Comparison of ENCODE assay signal across 27 cellular contexts in genomic region chr4:41458689-41459088, GRCh38.
DNase-seq lines count a peak whose midpoint lies in the region; ATAC-seq, FAIRE-seq and TF ChIP-seq lines count a peak whose summit lies in the region.
"Had no signal": no experiment of that assay in that cellular context is flagged by ENCODE, and none has a peak within 500 bp of the region (broad histone marks: within the 10 kb centered on the region; RNA-seq: fewer than 3 reads in every experiment).

No MANE protein-coding gene starts in this region.

- H3K36me3 Mint-ChIP-seq in endothelial cell (ENCODE audit: low read depth, unreplicated experiment): peaks cover 17% of the 10 kb centered on the region
- no peaks in the 10 kb centered on the region for H3K36me3 Mint-ChIP-seq in activated CD8-positive, alpha-beta T cell treated with anti-CD3 and anti-CD28 coated beads, Interleukin-2, amount 10 ng/mL, durations not matched to agents 7 days and 5 days (ENCODE audit: low read depth)
- H3K36me3 Mint-ChIP-seq: CD8-positive, alpha-beta T cell had no signal

- no peak overlapping the region for H3K4me3 ChIP-seq in A549
- H3K4me3 ChIP-seq: BLaER1 treated with 17β-estradiol and CSF1 and Interleukin-3, amounts not matched to agents 10 nM and 100 nM had no signal

- TF ChIP-seq EP300 in A549 (IDR thresholded peaks at IDR 0.05): no peak

- no peaks in the 10 kb centered on the region for H3K9me3 ChIP-seq in A549
- H3K9me3 ChIP-seq: Caco-2 had no signal

- H3K4me3 Mint-ChIP-seq in endothelial cell (ENCODE audit: unreplicated experiment): no peak overlapping the region
- H3K4me3 Mint-ChIP-seq in activated CD8-positive, alpha-beta T cell treated with anti-CD3 and anti-CD28 coated beads, Interleukin-2, amount 10 ng/mL, durations not matched to agents 7 days and 5 days: no peak overlapping the region
- H3K4me3 Mint-ChIP-seq: CD8-positive, alpha-beta T cell had no signal

- no peak for TF ChIP-seq RAD21 in A549 (conservative IDR thresholded peaks at IDR 0.05 in 1 of 2, IDR thresholded peaks at IDR 0.05 in 1 of 2)

- TF ChIP-seq CTCF in A549 (IDR thresholded peaks at IDR 0.05) (no peak), endothelial cell (IDR thresholded peaks at IDR 0.05; ENCODE audit: unreplicated experiment) (no peak)

- H3K4me1 ChIP-seq in A549: peaks cover 70% of the 10 kb centered on the region
- H3K4me1 ChIP-seq: Caco-2 had no signal

- no peak for TF ChIP-seq POLR2A in A549 (IDR thresholded peaks at IDR 0.05; ENCODE audit: low read length)

- H3K4me2 ChIP-seq in A549: peak overlapping the region; percentile 43

- H3K4me1 Mint-ChIP-seq in endothelial cell (ENCODE audit: unreplicated experiment): peaks cover 46% of the 10 kb centered on the region
- H3K4me1 Mint-ChIP-seq in activated CD8-positive, alpha-beta T cell treated with anti-CD3 and anti-CD28 coated beads, Interleukin-2, amount 10 ng/mL, durations not matched to agents 7 days and 5 days (ENCODE audit: low read depth): no peaks in the 10 kb centered on the region

- peak overlapping the region; percentile 74 for H3K27ac Mint-ChIP-seq in endothelial cell (ENCODE audit: unreplicated experiment)
- H3K27ac Mint-ChIP-seq in activated CD8-positive, alpha-beta T cell treated with anti-CD3 and anti-CD28 coated beads, Interleukin-2, amount 10 ng/mL, durations not matched to agents 7 days and 5 days: no peak overlapping the region
- H3K27ac Mint-ChIP-seq: CD8-positive, alpha-beta T cell had no signal

- no peak for ATAC-seq in A549
- no peak for ATAC-seq in activated CD8-positive, alpha-beta T cell treated with anti-CD3 and anti-CD28 coated beads, Interleukin-2, amount 10 ng/mL, durations not matched to agents 7 days and 5 days
- ATAC-seq in GM21528 (IDR thresholded peaks at IDR 0.05; ENCODE audit: low FRiP score, unreplicated experiment): no peak
- ATAC-seq: CD8-positive, alpha-beta T cell had no signal

- peak overlapping the region in 1 of 2 experiments; percentile 56; a peak in 4 of 6 replicates for H3K27ac ChIP-seq in A549
- H3K27ac ChIP-seq: BLaER1 treated with 17β-estradiol and CSF1 and Interleukin-3, amounts not matched to agents 10 nM and 100 nM; HL-60 had no signal

- 77% methylated on average over 2 of the region's 2 CpGs for WGBS in A549 (ENCODE audit: missing lambda C conversion rate)

- POLR2A ChIA-PET in A549 (lab: Yijun Ruan, JAX): no interaction called here
- POLR2A ChIA-PET in activated CD8-positive, alpha-beta T cell treated with anti-CD3 and anti-CD28 coated beads, Interleukin-2, amount 10 ng/mL, durations not matched to agents 7 days and 5 days (lab: Charles Lee): no interaction called here

- no peak for DNase-seq in A549 (ENCODE audit: low read depth in 1 of 2, low spot score in 1 of 2)
- DNase-seq in EH (ENCODE audit: low read depth): peak; percentile 24
- no peak for DNase-seq in endothelial cell (ENCODE audit: low spot score)
- DNase-seq in kidney tubule cell (ENCODE audit: low spot score): peak; percentile 39
- no peak for DNase-seq in activated CD8-positive, alpha-beta T cell treated with anti-CD3 and anti-CD28 coated beads, Interleukin-2, amount 10 ng/mL, durations not matched to agents 7 days and 5 days
- DNase-seq in NAMALWA (ENCODE audit: low spot score): no peak
- DNase-seq: AML-193; Caco-2; CD8-positive, alpha-beta T cell; DMS 273 treated with DMSO at 0.1 percent for 48 hours; DMS79; GF-D8; Karpas-422; NCI-H1105; NCI-H1436 treated with DMSO at 0.1 percent for 48 hours; NCI-H187 treated with DMSO at 0.1 percent for 48 hours; NCI-H2107; NCI-H524; NCI-H774; RPMI8226; SHP77 had no signal

- CTCF ChIA-PET in A549 (lab: Yijun Ruan, JAX): no interaction called here
- CTCF ChIA-PET in activated CD8-positive, alpha-beta T cell treated with anti-CD3 and anti-CD28 coated beads, Interleukin-2, amount 10 ng/mL, durations not matched to agents 7 days and 5 days (lab: Charles Lee): no interaction called here

- FAIRE-seq in A549 (lab: Jason Lieb, UNC): no peak
- FAIRE-seq: A204.1, GM12891, H1 had no signal

- H3K9me3 Mint-ChIP-seq in endothelial cell (ENCODE audit: unreplicated experiment): no peaks in the 10 kb centered on the region
- no peaks in the 10 kb centered on the region for H3K9me3 Mint-ChIP-seq in activated CD8-positive, alpha-beta T cell treated with anti-CD3 and anti-CD28 coated beads, Interleukin-2, amount 10 ng/mL, durations not matched to agents 7 days and 5 days (ENCODE audit: insufficient read depth)
- H3K9me3 Mint-ChIP-seq: CD8-positive, alpha-beta T cell had no signal

- no peaks in the 10 kb centered on the region for H3K27me3 Mint-ChIP-seq in endothelial cell (ENCODE audit: unreplicated experiment)
- no peaks in the 10 kb centered on the region for H3K27me3 Mint-ChIP-seq in activated CD8-positive, alpha-beta T cell treated with anti-CD3 and anti-CD28 coated beads, Interleukin-2, amount 10 ng/mL, durations not matched to agents 7 days and 5 days (ENCODE audit: low read depth)

TF ChIP-seq in A549, 52 proteins besides CTCF, POLR2A, EP300 and RAD21:
- TF ChIP-seq JUN (IDR thresholded peaks at IDR 0.05) (no peak), HES2 (IDR thresholded peaks at IDR 0.05) (no peak)

Comparison
In these comparisons a context has a peak if more than half of its experiments do, and no peak if none do; other contexts are left out.
1. DNase-seq: peak in EH (single experiment) and kidney tubule cell (single experiment); none in A549 (0 of 2), endothelial cell (single experiment), activated CD8-positive, alpha-beta T cell treated with anti-CD3 and anti-CD28 coated beads, Interleukin-2, amount 10 ng/mL, durations not matched to agents 7 days and 5 days (single experiment) and NAMALWA (single experiment).